2 cellular contexts compared by ENCODE assay signal in the genomic region with DNA sequence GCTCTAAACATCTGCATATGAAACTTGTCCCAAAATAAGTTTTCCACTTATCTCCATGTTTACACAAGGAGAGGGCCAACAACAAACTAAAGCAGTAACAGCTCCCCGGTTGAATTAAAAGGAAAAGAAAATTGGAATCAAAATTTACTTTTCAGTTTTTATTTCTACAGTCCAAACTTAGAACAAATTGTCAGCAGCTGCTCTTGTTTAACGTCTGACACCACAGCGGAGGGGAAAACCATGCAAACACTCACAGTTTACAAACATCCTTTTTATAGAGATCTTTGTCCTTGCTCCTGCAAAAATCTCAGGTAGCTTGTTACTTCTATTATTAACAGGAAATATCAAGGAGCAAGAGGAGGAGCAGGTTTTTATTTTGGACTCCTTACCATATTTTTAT.
TF ChIP-seq lines count a peak whose summit lies in the region.

No MANE protein-coding gene starts in this region.

TF ChIP-seq in GM23338, 12 proteins besides CTCF, POLR2A, EP300 and RAD21 (continued from another document):
- TF ChIP-seq ZNF462 (CRISPR knock-in tag; IDR thresholded peaks at IDR 0.05) (no peak), JUNB (IDR thresholded peaks at IDR 0.05; ENCODE audit: unreplicated experiment) (no peak), REST (IDR thresholded peaks at IDR 0.05; ENCODE audit: unreplicated experiment) (no peak), EZH2phosphoT487 (IDR thresholded peaks at IDR 0.05; ENCODE audit: unreplicated experiment) (no peak), ZNF331 (CRISPR knock-in tag; IDR thresholded peaks at IDR 0.05; ENCODE audit: low read depth) (no peak), EZH2 (IDR thresholded peaks at IDR 0.05; ENCODE audit: low read depth, unreplicated experiment) (no peak), CREB1 (CRISPR knock-in tag; IDR thresholded peaks at IDR 0.05; ENCODE audit: low read depth) (no peak)
TF ChIP-seq in GM23338: peak in this region for 0.

TF ChIP-seq in WTC11, 78 proteins besides CTCF, POLR2A, EP300 and RAD21 (continued from another document):
- no peak for TF ChIP-seq STAT6 (CRISPR knock-in tag; conservative IDR thresholded peaks at IDR 0.05; ENCODE audit: low read depth)
- no peak for TF ChIP-seq ELF4 (CRISPR knock-in tag; IDR thresholded peaks at IDR 0.05; ENCODE audit: low read depth)
- no peak for TF ChIP-seq NFATC4 (CRISPR knock-in tag; IDR thresholded peaks at IDR 0.05)
- TF ChIP-seq RELA (CRISPR knock-in tag; IDR thresholded peaks at IDR 0.05; ENCODE audit: borderline replicate concordance) = no peak
- no peak for TF ChIP-seq FOXK1 (CRISPR knock-in tag; IDR thresholded peaks at IDR 0.05)
- no peak for TF ChIP-seq TEAD1 (CRISPR knock-in tag; IDR thresholded peaks at IDR 0.05)
- TF ChIP-seq ZNF317 (CRISPR knock-in tag; IDR thresholded peaks at IDR 0.05; ENCODE audit: borderline replicate concordance, low read depth) = no peak
- no peak for TF ChIP-seq RORB (CRISPR knock-in tag; IDR thresholded peaks at IDR 0.05)
- TF ChIP-seq NFYB (CRISPR knock-in tag; conservative IDR thresholded peaks at IDR 0.05; ENCODE audit: low read depth) = no peak
- TF ChIP-seq GTF2I (CRISPR knock-in tag; conservative IDR thresholded peaks at IDR 0.05) = no peak
- TF ChIP-seq ARID4B (CRISPR knock-in tag; IDR thresholded peaks at IDR 0.05; ENCODE audit: borderline replicate concordance) = no peak
- TF ChIP-seq ZNF138 (CRISPR knock-in tag; conservative IDR thresholded peaks at IDR 0.05) = no peak
